ENCODE assay signal across 1 cellular context in the genomic region with DNA sequence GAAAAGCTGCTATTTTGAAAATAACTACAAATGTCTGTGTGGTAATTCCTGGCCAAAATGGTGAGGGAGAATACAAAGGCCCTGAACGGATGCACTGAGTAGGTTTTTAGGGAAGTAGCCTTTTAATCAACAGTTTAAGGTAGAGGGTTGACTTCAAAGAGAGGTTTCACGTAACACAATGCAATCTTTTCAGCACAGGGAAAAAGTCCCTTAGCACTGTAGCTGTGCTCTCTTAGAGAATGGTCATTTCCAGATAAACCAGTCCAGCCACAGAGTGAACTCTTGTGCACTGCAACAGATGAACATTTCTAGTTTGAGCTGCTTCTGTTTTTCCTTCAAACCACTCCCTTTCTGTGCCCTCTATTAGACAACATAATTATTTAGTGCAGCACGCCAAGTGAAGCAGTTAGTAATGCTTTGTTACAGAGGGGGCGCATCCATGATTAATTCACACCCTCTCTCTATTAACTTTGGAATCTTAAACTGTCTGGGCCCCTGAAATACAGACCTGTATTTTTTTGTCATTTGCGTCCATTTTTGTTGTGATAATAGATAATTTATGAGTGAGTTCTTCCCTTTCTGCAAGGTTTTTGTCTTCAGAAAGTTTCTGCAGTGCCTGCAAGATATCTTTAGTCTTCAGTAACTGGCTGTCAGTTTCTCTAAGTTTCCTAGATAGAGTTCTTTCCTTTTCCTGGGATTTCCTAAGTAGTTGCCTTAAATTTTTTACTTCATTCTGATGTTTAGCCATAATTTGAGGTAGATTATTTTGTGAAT.
A peak's percentile ranks its signal among the peaks of the same experiment; 100 is the strongest.
TF ChIP-seq lines count a peak whose summit lies in the region.

No MANE protein-coding gene starts in this region.

TF ChIP-seq in K562, 482 proteins besides CTCF, POLR2A, EP300 and RAD21 (continued from another document and continues in another):
- TF ChIP-seq, protein P1, sequence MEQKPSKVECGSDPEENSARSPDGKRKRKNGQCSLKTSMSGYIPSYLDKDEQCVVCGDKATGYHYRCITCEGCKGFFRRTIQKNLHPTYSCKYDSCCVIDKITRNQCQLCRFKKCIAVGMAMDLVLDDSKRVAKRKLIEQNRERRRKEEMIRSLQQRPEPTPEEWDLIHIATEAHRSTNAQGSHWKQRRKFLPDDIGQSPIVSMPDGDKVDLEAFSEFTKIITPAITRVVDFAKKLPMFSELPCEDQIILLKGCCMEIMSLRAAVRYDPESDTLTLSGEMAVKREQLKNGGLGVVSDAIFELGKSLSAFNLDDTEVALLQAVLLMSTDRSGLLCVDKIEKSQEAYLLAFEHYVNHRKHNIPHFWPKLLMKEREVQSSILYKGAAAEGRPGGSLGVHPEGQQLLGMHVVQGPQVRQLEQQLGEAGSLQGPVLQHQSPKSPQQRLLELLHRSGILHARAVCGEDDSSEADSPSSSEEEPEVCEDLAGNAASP (IDR thresholded peaks at IDR 0.05), result no peak
- TF ChIP-seq ZNF766 (CRISPR knock-in tag; conservative IDR thresholded peaks at IDR 0.05) (peak; percentile 100), HCFC1 (IDR thresholded peaks at IDR 0.05; ENCODE audit: low read depth, low read length) (0 out of 2 replicates have a peak, but pooled peaks have one; percentile 11), NR2C1 (IDR thresholded peaks at IDR 0.05) (no peak), NR2C1 (tag; IDR thresholded peaks at IDR 0.05) (no peak; the same call in 1 of the 2 replicates), TRIM24 (IDR thresholded peaks at IDR 0.05) (peak; percentile 22 to 55; a peak in 1 of 4 replicates), SMARCA4 (IDR thresholded peaks at IDR 0.05) (peak; percentile 66), RCOR1 (IDR thresholded peaks at IDR 0.05; ENCODE audit: borderline replicate concordance in 1 of 2, low read depth in 2 of 2, low read length in 2 of 2) (0 out of 4 replicates have a peak, but pooled peaks of 1 of the 2 experiments have one; percentile 50), ZNF75A (CRISPR knock-in tag; IDR thresholded peaks at IDR 0.05) (peak; percentile 45; the same call in 1 of the 2 replicates), ZFP1 (CRISPR knock-in tag; IDR thresholded peaks at IDR 0.05) (no peak), HDAC8 (tag; IDR thresholded peaks at IDR 0.05) (0 out of 2 replicates have a peak, but pooled peaks have one; percentile 26), GTF2E2 (tag; IDR thresholded peaks at IDR 0.05) (peak; percentile 60; the same call in 1 of the 2 replicates), ARID1B (IDR thresholded peaks at IDR 0.05) (peak; percentile 77), BRD9 (IDR thresholded peaks at IDR 0.05; ENCODE audit: low read depth, partially characterized antibody) (peak; percentile 75), LEF1 (IDR thresholded peaks at IDR 0.05) (peak; percentile 98), ZNF445 (CRISPR knock-in tag; IDR thresholded peaks at IDR 0.05; ENCODE audit: low read depth) (0 out of 2 replicates have a peak, but pooled peaks have one; percentile 39), ZNF830 (CRISPR knock-in tag; IDR thresholded peaks at IDR 0.05) (no peak), GATAD2A (IDR thresholded peaks at IDR 0.05) (no peak), ATF4 (CRISPR knock-in tag; IDR thresholded peaks at IDR 0.05) (peak; percentile 88), TEAD1 (CRISPR knock-in tag; IDR thresholded peaks at IDR 0.05) (peak in 1 of 2 experiments; percentile 24; a peak in 1 of 4 replicates), SETDB1 (IDR thresholded peaks at IDR 0.05; ENCODE audit: low read length) (peak; percentile 80), TCF3 (CRISPR knock-in tag; IDR thresholded peaks at IDR 0.05) (peak; percentile 79), BACH1 (tag; IDR thresholded peaks at IDR 0.05) (peak; percentile 46; the same call in 1 of the 2 replicates), HDAC1 (IDR thresholded peaks at IDR 0.05) (no peak), RFX7 (CRISPR knock-in tag; IDR thresholded peaks at IDR 0.05) (no peak), CEBPB (tag; IDR thresholded peaks at IDR 0.05) (peak; percentile 55; the same call in 1 of the 2 replicates), MEIS2 (IDR thresholded peaks at IDR 0.05; ENCODE audit: partially characterized antibody) (peak; percentile 59), SMARCB1 (IDR thresholded peaks at IDR 0.05; ENCODE audit: insufficient read length, low read depth) (no peak), DPF2 (IDR thresholded peaks at IDR 0.05) (peak; percentile 72; the same call in 1 of the 2 replicates), REST (CRISPR knock-in tag; IDR thresholded peaks at IDR 0.05; ENCODE audit: low read depth) (no peak), STAT5A (IDR thresholded peaks at IDR 0.05; ENCODE audit: borderline replicate concordance, low read length) (peak; percentile 51; the same call in 1 of the 2 replicates), SMAD3 (CRISPR knock-in tag; conservative IDR thresholded peaks at IDR 0.05) (no peak), ZKSCAN1 (IDR thresholded peaks at IDR 0.05; ENCODE audit: low read depth, low read length) (peak; percentile 94; the same call in 1 of the 2 replicates), KLF16 (IDR thresholded peaks at IDR 0.05) (peak; percentile 55), TAL1 (IDR thresholded peaks at IDR 0.05) (peak; percentile 43; the same call in 1 of the 2 replicates), DMBX1 (CRISPR knock-in tag; IDR thresholded peaks at IDR 0.05; ENCODE audit: borderline replicate concordance) (peak; percentile 56; the same call in 1 of the 2 replicates), MECOM (CRISPR knock-in tag; IDR thresholded peaks at IDR 0.05) (peak; percentile 62), ESRRA (IDR thresholded peaks at IDR 0.05; ENCODE audit: borderline replicate concordance, low read depth) (peak; percentile 44; the same call in 1 of the 2 replicates), JUND (IDR thresholded peaks at IDR 0.05; ENCODE audit: borderline replicate concordance, low read depth, low read length) (0 out of 2 replicates have a peak, but pooled peaks have one; percentile 6), JUND (tag; IDR thresholded peaks at IDR 0.05; ENCODE audit: borderline replicate concordance, low read depth, low read length) (0 out of 3 replicates have a peak, but pooled peaks have one; percentile 47), COPS2 (conservative IDR thresholded peaks at IDR 0.05) (no peak), MAZ (CRISPR knock-in tag; conservative IDR thresholded peaks at IDR 0.05 in 1 of 2, IDR thresholded peaks at IDR 0.05 in 1 of 2) (0 out of 4 replicates have a peak, but pooled peaks have one; percentile 23 to 39), CXXC5 (CRISPR knock-in tag; IDR thresholded peaks at IDR 0.05) (peak; percentile 73), TEAD4 (IDR thresholded peaks at IDR 0.05; ENCODE audit: low read length) (peak; percentile 76), TEAD4 (CRISPR knock-in tag; IDR thresholded peaks at IDR 0.05; ENCODE audit: borderline replicate concordance) (no peak), NBN (IDR thresholded peaks at IDR 0.05; ENCODE audit: low read depth) (0 out of 2 replicates have a peak, but pooled peaks have one; percentile 92), SPI1 (IDR thresholded peaks at IDR 0.05; ENCODE audit: borderline replicate concordance, low read depth, low read length) (peak; percentile 79), NRF1 (conservative IDR thresholded peaks at IDR 0.05 in 1 of 2, IDR thresholded peaks at IDR 0.05 in 1 of 2) (0 out of 4 replicates have a peak, but pooled peaks of 1 of the 2 experiments have one; percentile 25), SOX6 (IDR thresholded peaks at IDR 0.05) (peak; percentile 86), RBFOX2 (IDR thresholded peaks at IDR 0.05; ENCODE audit: low read depth, low read length) (peak; percentile 58; the same call in 1 of the 2 replicates), SP1 (CRISPR knock-in tag; IDR thresholded peaks at IDR 0.05) (0 out of 2 replicates have a peak, but pooled peaks have one; percentile 20), CCNT2 (IDR thresholded peaks at IDR 0.05; ENCODE audit: borderline replicate concordance, extremely low read depth, insufficient read length, low read depth, low read length) (peak; percentile 21)
- TF ChIP-seq, protein P2, sequence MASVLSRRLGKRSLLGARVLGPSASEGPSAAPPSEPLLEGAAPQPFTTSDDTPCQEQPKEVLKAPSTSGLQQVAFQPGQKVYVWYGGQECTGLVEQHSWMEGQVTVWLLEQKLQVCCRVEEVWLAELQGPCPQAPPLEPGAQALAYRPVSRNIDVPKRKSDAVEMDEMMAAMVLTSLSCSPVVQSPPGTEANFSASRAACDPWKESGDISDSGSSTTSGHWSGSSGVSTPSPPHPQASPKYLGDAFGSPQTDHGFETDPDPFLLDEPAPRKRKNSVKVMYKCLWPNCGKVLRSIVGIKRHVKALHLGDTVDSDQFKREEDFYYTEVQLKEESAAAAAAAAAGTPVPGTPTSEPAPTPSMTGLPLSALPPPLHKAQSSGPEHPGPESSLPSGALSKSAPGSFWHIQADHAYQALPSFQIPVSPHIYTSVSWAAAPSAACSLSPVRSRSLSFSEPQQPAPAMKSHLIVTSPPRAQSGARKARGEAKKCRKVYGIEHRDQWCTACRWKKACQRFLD (CRISPR knock-in tag; IDR thresholded peaks at IDR 0.05), result 0 out of 2 replicates have a peak, but pooled peaks have one; percentile 57
- TF ChIP-seq, protein P3, sequence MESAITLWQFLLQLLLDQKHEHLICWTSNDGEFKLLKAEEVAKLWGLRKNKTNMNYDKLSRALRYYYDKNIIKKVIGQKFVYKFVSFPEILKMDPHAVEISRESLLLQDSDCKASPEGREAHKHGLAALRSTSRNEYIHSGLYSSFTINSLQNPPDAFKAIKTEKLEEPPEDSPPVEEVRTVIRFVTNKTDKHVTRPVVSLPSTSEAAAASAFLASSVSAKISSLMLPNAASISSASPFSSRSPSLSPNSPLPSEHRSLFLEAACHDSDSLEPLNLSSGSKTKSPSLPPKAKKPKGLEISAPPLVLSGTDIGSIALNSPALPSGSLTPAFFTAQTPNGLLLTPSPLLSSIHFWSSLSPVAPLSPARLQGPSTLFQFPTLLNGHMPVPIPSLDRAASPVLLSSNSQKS (CRISPR knock-in tag; IDR thresholded peaks at IDR 0.05), result peak; percentile 73; the same call in 1 of the 2 replicates
- TF ChIP-seq, protein P4, sequence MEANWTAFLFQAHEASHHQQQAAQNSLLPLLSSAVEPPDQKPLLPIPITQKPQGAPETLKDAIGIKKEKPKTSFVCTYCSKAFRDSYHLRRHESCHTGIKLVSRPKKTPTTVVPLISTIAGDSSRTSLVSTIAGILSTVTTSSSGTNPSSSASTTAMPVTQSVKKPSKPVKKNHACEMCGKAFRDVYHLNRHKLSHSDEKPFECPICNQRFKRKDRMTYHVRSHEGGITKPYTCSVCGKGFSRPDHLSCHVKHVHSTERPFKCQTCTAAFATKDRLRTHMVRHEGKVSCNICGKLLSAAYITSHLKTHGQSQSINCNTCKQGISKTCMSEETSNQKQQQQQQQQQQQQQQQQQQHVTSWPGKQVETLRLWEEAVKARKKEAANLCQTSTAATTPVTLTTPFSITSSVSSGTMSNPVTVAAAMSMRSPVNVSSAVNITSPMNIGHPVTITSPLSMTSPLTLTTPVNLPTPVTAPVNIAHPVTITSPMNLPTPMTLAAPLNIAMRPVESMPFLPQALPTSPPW (CRISPR knock-in tag; IDR thresholded peaks at IDR 0.05), result no peak; the same call in none of the 2 replicates
- TF ChIP-seq, protein P5, sequence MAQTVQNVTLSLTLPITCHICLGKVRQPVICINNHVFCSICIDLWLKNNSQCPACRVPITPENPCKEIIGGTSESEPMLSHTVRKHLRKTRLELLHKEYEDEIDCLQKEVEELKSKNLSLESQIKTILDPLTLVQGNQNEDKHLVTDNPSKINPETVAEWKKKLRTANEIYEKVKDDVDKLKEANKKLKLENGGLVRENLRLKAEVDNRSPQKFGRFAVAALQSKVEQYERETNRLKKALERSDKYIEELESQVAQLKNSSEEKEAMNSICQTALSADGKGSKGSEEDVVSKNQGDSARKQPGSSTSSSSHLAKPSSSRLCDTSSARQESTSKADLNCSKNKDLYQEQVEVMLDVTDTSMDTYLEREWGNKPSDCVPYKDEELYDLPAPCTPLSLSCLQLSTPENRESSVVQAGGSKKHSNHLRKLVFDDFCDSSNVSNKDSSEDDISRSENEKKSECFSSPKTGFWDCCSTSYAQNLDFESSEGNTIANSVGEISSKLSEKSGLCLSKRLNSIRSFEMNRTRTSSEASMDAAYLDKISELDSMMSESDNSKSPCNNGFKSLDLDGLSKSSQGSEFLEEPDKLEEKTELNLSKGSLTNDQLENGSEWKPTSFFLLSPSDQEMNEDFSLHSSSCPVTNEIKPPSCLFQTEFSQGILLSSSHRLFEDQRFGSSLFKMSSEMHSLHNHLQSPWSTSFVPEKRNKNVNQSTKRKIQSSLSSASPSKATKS (CRISPR knock-in tag; IDR thresholded peaks at IDR 0.05), result no peak
- TF ChIP-seq, protein P6, sequence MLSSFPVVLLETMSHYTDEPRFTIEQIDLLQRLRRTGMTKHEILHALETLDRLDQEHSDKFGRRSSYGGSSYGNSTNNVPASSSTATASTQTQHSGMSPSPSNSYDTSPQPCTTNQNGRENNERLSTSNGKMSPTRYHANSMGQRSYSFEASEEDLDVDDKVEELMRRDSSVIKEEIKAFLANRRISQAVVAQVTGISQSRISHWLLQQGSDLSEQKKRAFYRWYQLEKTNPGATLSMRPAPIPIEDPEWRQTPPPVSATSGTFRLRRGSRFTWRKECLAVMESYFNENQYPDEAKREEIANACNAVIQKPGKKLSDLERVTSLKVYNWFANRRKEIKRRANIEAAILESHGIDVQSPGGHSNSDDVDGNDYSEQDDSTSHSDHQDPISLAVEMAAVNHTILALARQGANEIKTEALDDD (IDR thresholded peaks at IDR 0.05), result peak; percentile 94
